In genomic region chrX:130115119-130115885, GRCh38 we compare ENCODE assay signal across 1 cellular context. TPM values are rescaled to one million over a fixed set of nuclear protein-coding genes. Genes with fewer than 3 reads are reported as not detected.
"Had no signal": no experiment of that assay in that cellular context is flagged by ENCODE, and none has a peak within 500 bp of the region (broad histone marks: within the 10 kb centered on the region; RNA-seq: fewer than 3 reads in every experiment).

No MANE protein-coding gene starts in this region.

RNA-seq across cellular contexts. Expression of gene RAB33A, which starts 56.5 kb away (rescaled TPM):
- total RNA-seq: thoracic aorta had no signal
